Comparison of ENCODE assay signal across 21 cellular contexts in genomic region chr4:30844861-30845582, GRCh38.
"Had no signal": no experiment of that assay in that cellular context is flagged by ENCODE, and none has a peak within 500 bp of the region (broad histone marks: within the 10 kb centered on the region; RNA-seq: fewer than 3 reads in every experiment).

No MANE protein-coding gene starts in this region.

- H3K27ac ChIP-seq: esophagus squamous epithelium, gastroesophageal sphincter, right atrium auricular region, tibial artery, upper lobe of left lung, uterus had no signal

- H3K9me3 ChIP-seq: esophagus squamous epithelium, gastroesophageal sphincter, right atrium auricular region, tibial artery, upper lobe of left lung, uterus had no signal

- H3K4me3 Mint-ChIP-seq: dendritic cell treated with granulocyte-macrophage colony-stimulating factor and Interleukin-4, amounts not matched to agents 40 ng/mL and 50 ng/mL, for 4 days; effector memory CD8-positive, alpha-beta T cell; naive thymus-derived CD8-positive, alpha-beta T cell; stimulated activated effector memory CD8-positive, alpha-beta T cell treated with anti-CD3 and anti-CD28 coated beads, Interleukin-12 subunit alpha, Interleukin-12 subunit beta, amount 100 ng/mL, for 72 hours had no signal

- ATAC-seq: effector memory CD8-positive, alpha-beta T cell; gastroesophageal sphincter; left colon; left ventricle myocardium superior; naive thymus-derived CD8-positive, alpha-beta T cell; stimulated activated effector memory CD8-positive, alpha-beta T cell treated with anti-CD3 and anti-CD28 coated beads, Interleukin-12 subunit alpha, Interleukin-12 subunit beta, amount 100 ng/mL, for 72 hours; stimulated activated naive CD8-positive, alpha-beta T cell treated with anti-CD3 and anti-CD28 coated beads, Interleukin-15, Interleukin-2, amounts not matched to agents 100 U/mL and 50 U/mL, for 24 hours had no signal

- H3K27me3 ChIP-seq: esophagus squamous epithelium, gastroesophageal sphincter, right atrium auricular region, tibial artery, upper lobe of left lung, uterus had no signal

- H3K4me1 Mint-ChIP-seq: naive thymus-derived CD8-positive, alpha-beta T cell; stimulated activated effector memory CD8-positive, alpha-beta T cell treated with anti-CD3 and anti-CD28 coated beads, Interleukin-12 subunit alpha, Interleukin-12 subunit beta, amount 100 ng/mL, for 72 hours had no signal

- H3K36me3 Mint-ChIP-seq: naive thymus-derived CD8-positive, alpha-beta T cell; stimulated activated effector memory CD8-positive, alpha-beta T cell treated with anti-CD3 and anti-CD28 coated beads, Interleukin-12 subunit alpha, Interleukin-12 subunit beta, amount 100 ng/mL, for 72 hours had no signal

- H3K27ac Mint-ChIP-seq: dendritic cell treated with granulocyte-macrophage colony-stimulating factor and Interleukin-4, amounts not matched to agents 40 ng/mL and 50 ng/mL, for 4 days; effector memory CD8-positive, alpha-beta T cell; naive thymus-derived CD8-positive, alpha-beta T cell; stimulated activated effector memory CD8-positive, alpha-beta T cell treated with anti-CD3 and anti-CD28 coated beads, Interleukin-12 subunit alpha, Interleukin-12 subunit beta, amount 100 ng/mL, for 72 hours had no signal

- DNase-seq: effector memory CD8-positive, alpha-beta T cell; esophagus squamous epithelium; foreskin fibroblast; glutamatergic neuron; left colon; left ventricle myocardium superior; mesenchymal stem cell; naive thymus-derived CD8-positive, alpha-beta T cell; posterior cingulate gyrus; stimulated activated CD4-positive, alpha-beta T cell treated with anti-CD3 and anti-CD28 coated beads, Interleukin-4, amount 100 ng/mL, for 1 hour; stimulated activated CD8-positive, alpha-beta memory T cell treated with anti-CD3 and anti-CD28 coated beads, Interleukin-4, amount 100 ng/mL, for 48 hours; stimulated activated naive CD8-positive, alpha-beta T cell treated with anti-CD3 and anti-CD28 coated beads, Interleukin-15, Interleukin-2, amounts not matched to agents 100 U/mL and 50 U/mL, for 24 hours; tibial artery; upper lobe of left lung; uterus had no signal

- H3K4me3 ChIP-seq: esophagus squamous epithelium, gastroesophageal sphincter, lung, right atrium auricular region, tibial artery, upper lobe of left lung, uterus had no signal

- H3K36me3 ChIP-seq: esophagus squamous epithelium, gastroesophageal sphincter, right atrium auricular region, tibial artery, upper lobe of left lung, uterus had no signal

- H3K9me3 Mint-ChIP-seq: dendritic cell treated with granulocyte-macrophage colony-stimulating factor and Interleukin-4, amounts not matched to agents 40 ng/mL and 50 ng/mL, for 4 days had no signal

- FAIRE-seq: colon had no signal

- H3K4me1 ChIP-seq: right atrium auricular region, upper lobe of left lung, uterus had no signal

- H3K27me3 Mint-ChIP-seq: dendritic cell treated with granulocyte-macrophage colony-stimulating factor and Interleukin-4, amounts not matched to agents 40 ng/mL and 50 ng/mL, for 4 days; effector memory CD8-positive, alpha-beta T cell; naive thymus-derived CD8-positive, alpha-beta T cell had no signal
